1 cellular context compared by ENCODE assay signal in the genomic region with DNA sequence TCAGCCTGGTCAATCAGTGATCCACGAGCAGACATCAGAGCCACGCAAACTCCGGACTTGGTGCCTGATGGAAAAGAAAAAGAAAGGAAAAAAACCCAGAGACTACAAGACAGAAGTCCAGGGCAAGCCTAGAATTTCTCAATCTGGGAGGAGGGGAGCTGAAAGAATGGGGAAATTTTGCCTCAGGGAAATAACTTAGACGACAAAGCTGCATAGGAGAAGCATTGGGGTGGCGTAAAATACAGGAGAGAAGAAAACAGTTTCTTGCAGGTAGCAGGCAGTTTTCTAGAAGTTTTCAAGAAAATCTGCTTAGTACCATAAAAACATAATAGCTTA.
TF ChIP-seq lines count a peak whose summit lies in the region.

No MANE protein-coding gene starts in this region.

TF ChIP-seq in HepG2, 621 proteins besides CTCF, POLR2A, EP300 and RAD21:
- no peak for TF ChIP-seq ZNF124 (CRISPR knock-in tag; IDR thresholded peaks at IDR 0.05)
- TF ChIP-seq NFRKB (IDR thresholded peaks at IDR 0.05): no peak
- no peak for TF ChIP-seq SMARCE1 (IDR thresholded peaks at IDR 0.05; ENCODE audit: borderline replicate concordance)
- TF ChIP-seq FOXA1 (IDR thresholded peaks at IDR 0.05): no peak
- TF ChIP-seq FOXA1 (CRISPR knock-in tag; IDR thresholded peaks at IDR 0.05): no peak
- TF ChIP-seq, protein P1, sequence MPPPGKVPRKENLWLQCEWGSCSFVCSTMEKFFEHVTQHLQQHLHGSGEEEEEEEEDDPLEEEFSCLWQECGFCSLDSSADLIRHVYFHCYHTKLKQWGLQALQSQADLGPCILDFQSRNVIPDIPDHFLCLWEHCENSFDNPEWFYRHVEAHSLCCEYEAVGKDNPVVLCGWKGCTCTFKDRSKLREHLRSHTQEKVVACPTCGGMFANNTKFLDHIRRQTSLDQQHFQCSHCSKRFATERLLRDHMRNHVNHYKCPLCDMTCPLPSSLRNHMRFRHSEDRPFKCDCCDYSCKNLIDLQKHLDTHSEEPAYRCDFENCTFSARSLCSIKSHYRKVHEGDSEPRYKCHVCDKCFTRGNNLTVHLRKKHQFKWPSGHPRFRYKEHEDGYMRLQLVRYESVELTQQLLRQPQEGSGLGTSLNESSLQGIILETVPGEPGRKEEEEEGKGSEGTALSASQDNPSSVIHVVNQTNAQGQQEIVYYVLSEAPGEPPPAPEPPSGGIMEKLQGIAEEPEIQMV (CRISPR knock-in tag; IDR thresholded peaks at IDR 0.05; ENCODE audit: low read depth): no peak
- TF ChIP-seq, protein P2, sequence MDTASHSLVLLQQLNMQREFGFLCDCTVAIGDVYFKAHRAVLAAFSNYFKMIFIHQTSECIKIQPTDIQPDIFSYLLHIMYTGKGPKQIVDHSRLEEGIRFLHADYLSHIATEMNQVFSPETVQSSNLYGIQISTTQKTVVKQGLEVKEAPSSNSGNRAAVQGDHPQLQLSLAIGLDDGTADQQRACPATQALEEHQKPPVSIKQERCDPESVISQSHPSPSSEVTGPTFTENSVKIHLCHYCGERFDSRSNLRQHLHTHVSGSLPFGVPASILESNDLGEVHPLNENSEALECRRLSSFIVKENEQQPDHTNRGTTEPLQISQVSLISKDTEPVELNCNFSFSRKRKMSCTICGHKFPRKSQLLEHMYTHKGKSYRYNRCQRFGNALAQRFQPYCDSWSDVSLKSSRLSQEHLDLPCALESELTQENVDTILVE (CRISPR knock-in tag; IDR thresholded peaks at IDR 0.05): no peak
- no peak for TF ChIP-seq MBNL3 (CRISPR knock-in tag; conservative IDR thresholded peaks at IDR 0.05)
- TF ChIP-seq CHD4 (IDR thresholded peaks at IDR 0.05; ENCODE audit: borderline replicate concordance, low read length): no peak
- TF ChIP-seq ZNF878 (CRISPR knock-in tag; IDR thresholded peaks at IDR 0.05): no peak
- TF ChIP-seq TCF7L2 (IDR thresholded peaks at IDR 0.05; ENCODE audit: low read depth, low read length): no peak
TF ChIP-seq in HepG2: peak in this region for 0.
